In genomic region chr6:108561742-108562502, GRCh38 we compare ENCODE assay signal across 1 cellular context.
TF ChIP-seq lines count a peak whose summit lies in the region.

No MANE protein-coding gene starts in this region.

TF ChIP-seq in HepG2, 621 proteins besides CTCF, POLR2A, EP300 and RAD21 (continued from another document and continues in another):
- TF ChIP-seq TFE3 (CRISPR knock-in tag; IDR thresholded peaks at IDR 0.05) (no peak), ZNF770 (CRISPR knock-in tag; IDR thresholded peaks at IDR 0.05) (no peak), CHD4 (IDR thresholded peaks at IDR 0.05; ENCODE audit: borderline replicate concordance, low read length) (no peak), HHEX (CRISPR knock-in tag; IDR thresholded peaks at IDR 0.05) (no peak), YY1 (IDR thresholded peaks at IDR 0.05; ENCODE audit: insufficient read depth, insufficient replicate concordance, low read depth, low read length) (no peak), ZNF576 (CRISPR knock-in tag; IDR thresholded peaks at IDR 0.05) (no peak), CEBPB (IDR thresholded peaks at IDR 0.05; ENCODE audit: borderline replicate concordance, low read depth, low read length) (no peak), POGZ (CRISPR knock-in tag; IDR thresholded peaks at IDR 0.05) (no peak), CSRNP1 (CRISPR knock-in tag; IDR thresholded peaks at IDR 0.05) (0 out of 2 replicates have a peak, but pooled peaks have one; percentile 38), U2AF1 (optimal IDR thresholded peaks at IDR 0.05; ENCODE audit: low read depth, low read length) (no peak), ZNF367 (CRISPR knock-in tag; IDR thresholded peaks at IDR 0.05; ENCODE audit: borderline replicate concordance) (no peak), ZNF891 (CRISPR knock-in tag; IDR thresholded peaks at IDR 0.05) (no peak), TERF1 (CRISPR knock-in tag; IDR thresholded peaks at IDR 0.05) (no peak), MEIS1 (CRISPR knock-in tag; IDR thresholded peaks at IDR 0.05; ENCODE audit: borderline replicate concordance) (no peak), ZNF572 (CRISPR knock-in tag; IDR thresholded peaks at IDR 0.05) (no peak), ZBTB43 (CRISPR knock-in tag; conservative IDR thresholded peaks at IDR 0.05) (no peak), CEBPZ (IDR thresholded peaks at IDR 0.05; ENCODE audit: low read length) (no peak), REPIN1 (CRISPR knock-in tag; IDR thresholded peaks at IDR 0.05; ENCODE audit: borderline replicate concordance, low read depth) (no peak), TMF1 (CRISPR knock-in tag; IDR thresholded peaks at IDR 0.05; ENCODE audit: low read depth) (no peak), ZFAT (CRISPR knock-in tag; conservative IDR thresholded peaks at IDR 0.05) (0 out of 2 replicates have a peak, but pooled peaks have one; percentile 74), ZNF256 (CRISPR knock-in tag; conservative IDR thresholded peaks at IDR 0.05) (0 out of 2 replicates have a peak, but pooled peaks have one; percentile 54), DNMT1 (CRISPR knock-in tag; IDR thresholded peaks at IDR 0.05) (no peak), RERE (CRISPR knock-in tag; IDR thresholded peaks at IDR 0.05; ENCODE audit: low read depth) (no peak), E2F5 (CRISPR knock-in tag; conservative IDR thresholded peaks at IDR 0.05) (no peak), GLI4 (CRISPR knock-in tag; IDR thresholded peaks at IDR 0.05; ENCODE audit: borderline replicate concordance) (no peak), ZNF558 (CRISPR knock-in tag; IDR thresholded peaks at IDR 0.05; ENCODE audit: borderline replicate concordance) (no peak), NFIB (CRISPR knock-in tag; IDR thresholded peaks at IDR 0.05; ENCODE audit: borderline replicate concordance) (no peak), MED8 (CRISPR knock-in tag; IDR thresholded peaks at IDR 0.05; ENCODE audit: insufficient replicate concordance) (no peak), PHF21A (CRISPR knock-in tag; IDR thresholded peaks at IDR 0.05) (no peak; the same call in 1 of the 2 replicates), ZNF232 (CRISPR knock-in tag; IDR thresholded peaks at IDR 0.05; ENCODE audit: borderline replicate concordance) (no peak), CENPBD1 (CRISPR knock-in tag; IDR thresholded peaks at IDR 0.05; ENCODE audit: borderline replicate concordance, low read depth) (no peak), HNRNPUL1 (IDR thresholded peaks at IDR 0.05; ENCODE audit: low read depth, low read length) (no peak), FOXA1 (IDR thresholded peaks at IDR 0.05) (no peak), FOXA1 (CRISPR knock-in tag; IDR thresholded peaks at IDR 0.05) (no peak), IKZF5 (CRISPR knock-in tag; IDR thresholded peaks at IDR 0.05) (no peak), PHB2 (IDR thresholded peaks at IDR 0.05; ENCODE audit: partially characterized antibody) (no peak), SOX13 (IDR thresholded peaks at IDR 0.05) (no peak), SOX13 (CRISPR knock-in tag; conservative IDR thresholded peaks at IDR 0.05 in 1 of 2, IDR thresholded peaks at IDR 0.05 in 1 of 2) (no peak), POLR2AphosphoS2 (IDR thresholded peaks at IDR 0.05; ENCODE audit: low read depth, low read length) (no peak), ZFP41 (CRISPR knock-in tag; IDR thresholded peaks at IDR 0.05; ENCODE audit: borderline replicate concordance) (no peak), AGO2 (optimal IDR thresholded peaks at IDR 0.05; ENCODE audit: low read depth, low read length) (peak; percentile 18)
